9 cellular contexts compared by ENCODE assay signal in genomic region chr9:116154334-116154975, GRCh38. TPM values are rescaled to one million over a fixed set of nuclear protein-coding genes. Genes with fewer than 3 reads are reported as not detected.
DNase-seq lines count a peak whose midpoint lies in the region; ATAC-seq and TF ChIP-seq lines count a peak whose summit lies in the region.
"Had no signal": no experiment of that assay in that cellular context is flagged by ENCODE, and none has a peak within 500 bp of the region (broad histone marks: within the 10 kb centered on the region; RNA-seq: fewer than 3 reads in every experiment).

No MANE protein-coding gene starts in this region.

- peaks cover 0 to 13% of the 10 kb centered on the region in 2 donors for H3K27me3 ChIP-seq in body of pancreas
- H3K27me3 ChIP-seq in stomach smooth muscle (ENCODE audit: control insufficient read depth in 1 of 2, insufficient read depth in 2 of 2, low read length in 2 of 2) = peaks cover 9 to 26% of the 10 kb centered on the region in 2 donors

- intact Hi-C loops in body of pancreas (cut with DNase I) = loop anchor here (10.0 kb wide), 1 partner anchor 420 kb away; no protein-coding TSS in a partner anchor

- TF ChIP-seq CTCF in body of pancreas (IDR thresholded peaks at IDR 0.05) = no peak

- H3K27ac ChIP-seq in body of pancreas (no peak overlapping the region), stomach smooth muscle (ENCODE audit: low read length) (peak overlapping the region; percentile 78)

- WGBS in body of pancreas, 2 donors = 2 to 20% methylated on average over 5 to 74 of the region's 74 CpGs

- no peaks in the 10 kb centered on the region for H3K9me3 ChIP-seq in body of pancreas
- H3K9me3 ChIP-seq in stomach smooth muscle (ENCODE audit: control insufficient read depth in 2 of 2, low read length in 2 of 2) = no peaks in the 10 kb centered on the region

- H3K9ac ChIP-seq in stomach smooth muscle (ENCODE audit: low read length in 2 of 2) = peak overlapping the region; percentile 62 to 64

- H3K36me3 ChIP-seq in body of pancreas (replicated peaks in 1 of 2; ENCODE audit: insufficient read depth in 1 of 2, low read depth in 2 of 2) (no peaks in the 10 kb centered on the region), stomach smooth muscle (ENCODE audit: control insufficient read depth in 2 of 2, insufficient read depth in 2 of 2, low read length in 2 of 2) (no peaks in the 10 kb centered on the region)

- DNase-seq in HT1080 (ENCODE audit: low read depth) = peak; percentile 18
- peak in 2 of 4 donors; percentile 35 to 37 for DNase-seq in body of pancreas
- peak; percentile 27 for DNase-seq in iPS-NIHi7 (ENCODE audit: extremely low spot score)
- DNase-seq in NCI-H2029 treated with DMSO at 0.1 percent for 48 hours (lab: John Stamatoyannopoulos, UW) = no peak
- DNase-seq in activated CD8-positive, alpha-beta memory T cell treated with anti-CD3 and anti-CD28 coated beads, Interleukin-2, amount 50 U/mL, for 48 hours = no peak
- DNase-seq: SW 1271 had no signal

- H3K4me1 ChIP-seq in body of pancreas = peaks cover 23% of the 10 kb centered on the region
- peaks cover 16% of the 10 kb centered on the region for H3K4me1 ChIP-seq in stomach smooth muscle (ENCODE audit: control insufficient read depth, insufficient read depth, low read length)

- H3K4me3 ChIP-seq in body of pancreas = peak overlapping the region in 1 of 2 donors; percentile 17
- H3K4me3 ChIP-seq in stomach smooth muscle (ENCODE audit: low read length in 2 of 2) = peak overlapping the region; percentile 51 to 75

- peak; percentile 37 for ATAC-seq in body of pancreas
- ATAC-seq in GM19023 (IDR thresholded peaks at IDR 0.05; ENCODE audit: unreplicated experiment) = no peak
- ATAC-seq in HG03175 (IDR thresholded peaks at IDR 0.05; ENCODE audit: unreplicated experiment) = no peak

- TF ChIP-seq POLR2A in body of pancreas (IDR thresholded peaks at IDR 0.05) = no peak

RNA-seq across cellular contexts. Expression of gene PAPPA, which starts 0.9 kb away (rescaled TPM):
- 3.7 and 5.4 TPM in 2 replicates for total RNA-seq in HT1080 (2014; rRNA removed; shearing (Covaris generic))
- polyA plus RNA-seq in HT1080 (2015; cell fraction: cytosol; rRNA removed) = 11.7 and 16.3 TPM in 2 replicates
- 77.5 and 85.0 TPM in 2 replicates for polyA plus RNA-seq in HT1080 (2015; cell fraction: nucleus; rRNA removed)
- total RNA-seq in body of pancreas = 1 to 10 TPM; 1.0 to 2.0 TPM

Comparison
In these comparisons a context has a peak if more than half of its experiments do, and no peak if none do; other contexts are left out.
1. DNase-seq: peak in HT1080 (single experiment) and iPS-NIHi7 (single experiment); none in NCI-H2029 treated with DMSO at 0.1 percent for 48 hours (single experiment) and activated CD8-positive, alpha-beta memory T cell treated with anti-CD3 and anti-CD28 coated beads, Interleukin-2, amount 50 U/mL, for 48 hours (single experiment).